In genomic region chr5:155562153-155562552, GRCh38 we compare ENCODE assay signal across 12 cellular contexts.
DNase-seq lines count a peak whose midpoint lies in the region.
"Had no signal": no experiment of that assay in that cellular context is flagged by ENCODE, and none has a peak within 500 bp of the region (broad histone marks: within the 10 kb centered on the region; RNA-seq: fewer than 3 reads in every experiment).

No MANE protein-coding gene starts in this region.

- DNase-seq in NCI-H82 (lab: John Stamatoyannopoulos, UW): peak; percentile 7
- DNase-seq in NCI-H82 treated with DMSO at 0.1 percent for 48 hours (lab: John Stamatoyannopoulos, UW; ENCODE audit: unreplicated experiment): no peak
- DNase-seq in NCI-H2171 (lab: John Stamatoyannopoulos, UW): peak; percentile 6
- DNase-seq in retina: peak; percentile 69
- DNase-seq in GF-D8 (lab: John Stamatoyannopoulos, UW): no peak
- DNase-seq in HUDEP-2 (lab: John Stamatoyannopoulos, UW; ENCODE audit: unreplicated experiment in 76 of 76): no peak
- DNase-seq: Caco-2; CD4-positive, CD25-positive, alpha-beta regulatory T cell; CD8-positive, alpha-beta T cell; DMS153; GOT3; HFFc6 had no signal

Comparison
In these comparisons a context has a peak if more than half of its experiments do, and no peak if none do; other contexts are left out.
1. DNase-seq: peak in NCI-H82 (single experiment), NCI-H2171 (single experiment) and retina (single experiment); none in NCI-H82 treated with DMSO at 0.1 percent for 48 hours (single experiment), GF-D8 (single experiment) and HUDEP-2 (0 of 76).